In the genomic region with DNA sequence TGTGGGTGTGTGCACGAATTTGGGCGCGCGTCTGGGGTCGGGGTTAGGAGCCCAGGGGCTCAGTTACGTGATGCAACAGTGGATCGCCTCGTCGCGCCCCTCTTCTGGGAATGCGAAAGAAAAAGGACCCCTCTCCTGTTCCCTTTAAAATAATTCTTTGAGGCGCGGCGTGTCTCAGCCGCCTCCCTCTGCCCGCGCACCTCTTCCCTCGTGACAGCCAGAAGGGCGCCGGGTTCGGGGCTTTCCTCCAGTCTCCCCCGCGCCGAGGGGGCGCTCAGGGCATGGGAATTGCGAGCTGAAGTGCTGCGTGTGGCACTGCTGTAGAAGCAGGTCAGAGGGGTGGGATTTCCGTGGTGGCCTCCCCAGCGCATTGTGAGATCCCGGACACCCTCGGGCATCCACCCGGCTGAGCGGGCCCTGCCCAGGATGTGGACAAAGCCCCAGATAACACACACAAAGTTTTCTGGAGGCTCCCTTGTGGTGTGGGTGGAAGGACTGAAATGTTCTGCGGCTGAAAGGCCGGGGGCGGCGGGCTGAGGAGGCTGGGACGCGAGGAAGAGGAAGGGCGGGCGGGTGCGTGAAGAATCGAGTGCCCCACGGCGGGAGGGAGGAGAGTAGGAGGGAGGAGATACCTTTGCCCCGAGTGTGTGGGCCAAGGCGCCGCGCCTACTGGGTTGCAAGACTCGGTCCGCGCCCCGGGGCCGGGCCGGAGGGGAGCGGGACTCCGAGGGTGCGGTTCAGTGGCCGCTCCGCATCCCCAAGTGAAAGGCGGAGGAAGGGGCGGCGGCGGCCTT, we compare ENCODE assay signal across 8 cellular contexts.
DNase-seq lines count a peak whose midpoint lies in the region; ATAC-seq lines count a peak whose summit lies in the region.

No MANE protein-coding gene starts in this region.

- peak; percentile 22 for ATAC-seq in GM21390 (IDR thresholded peaks at IDR 0.05; ENCODE audit: unreplicated experiment)

- DNase-seq in D341Med (ENCODE audit: low spot score) (peak; percentile 67), HuH-7 (ENCODE audit: low spot score) (peak; percentile 35), caudate nucleus (lab: John Stamatoyannopoulos, UW) (peak in 54 of 61 donors; percentile 5 to 78 (median 52)), islet precursor cell (peak; percentile 73), middle frontal gyrus (ENCODE audit: extremely low spot score, low spot score) (no peak)
- DNase-seq in activated CD4-positive, CD25-positive, alpha-beta regulatory T cell (lab: John Stamatoyannopoulos, UW): peak in 3 of 4 experiments; percentile 9 to 29 (median 22)
- DNase-seq in stimulated activated CD4-positive, alpha-beta T cell treated with anti-CD3 and anti-CD28 coated beads, Interleukin-15, amount 100 ng/mL, for 24 hours: peak; percentile 74

- peak overlapping the region; percentile 83 for H3K27ac ChIP-seq in caudate nucleus (ENCODE audit: low read depth, low read length)
